8 cellular contexts compared by ENCODE assay signal in genomic region chr10:7666253-7667023, GRCh38. TPM values are rescaled to one million over a fixed set of nuclear protein-coding genes. Genes with fewer than 3 reads are reported as not detected.
DNase-seq lines count a peak whose midpoint lies in the region; ATAC-seq and TF ChIP-seq lines count a peak whose summit lies in the region.

Gene ITIH5 (minus strand): TSS chr10:7666966. CDS start chr10:7666892, 74 bp downstream.

- H3K36me3 ChIP-seq in OCI-LY7 (ENCODE audit: insufficient read depth, low read length), result no peaks in the 10 kb centered on the region

- ATAC-seq in sciatic nerve (no peak), HG02973 (IDR thresholded peaks at IDR 0.05; ENCODE audit: unreplicated experiment) (no peak)

- no peaks in the 10 kb centered on the region for H4K20me1 ChIP-seq in OCI-LY7 (ENCODE audit: insufficient read depth, low read length)

- BruUV-seq in OCI-LY7 (replicated peaks; lab: Mats Ljungman, UMichigan), result no TSS peak

- H3K4me3 ChIP-seq in iPS-11a (ENCODE audit: low read depth, low read length) (peak within 1 kb of the TSS; percentile 46), OCI-LY7 (ENCODE audit: low read depth, low read length, poor library complexity, severe bottlenecking) (no peak within 1 kb of the TSS)

- CTCF ChIA-PET in OCI-LY7 (lab: Charles Lee; ENCODE audit: unreplicated experiment), result no interaction called here

- H2AFZ ChIP-seq in OCI-LY7 (ENCODE audit: low read length), result no peak within 1 kb of the TSS

- no peaks in the 10 kb centered on the region for H3K9me3 ChIP-seq in OCI-LY7 (ENCODE audit: low read length)

- no peak within 1 kb of the TSS for H3K27ac ChIP-seq in OCI-LY7 (ENCODE audit: low read depth, low read length, poor library complexity, severe bottlenecking)

- intact Hi-C loops in sciatic nerve (cut with DNase I), result no loop called here
- intact Hi-C loops in OCI-LY7 (cut with micrococcal nuclease; ENCODE audit: unreplicated experiment), result no loop called here

- no peaks in the 10 kb centered on the region for H3K4me1 ChIP-seq in OCI-LY7 (ENCODE audit: insufficient read depth, low read length, poor library complexity, severe bottlenecking)

- DNase-seq in GM10266 (ENCODE audit: extremely low spot score) (peak; percentile 43), sciatic nerve (ENCODE audit: low spot score) (no peak), NCI-H1048 (lab: John Stamatoyannopoulos, UW) (no peak), OCI-LY7 (ENCODE audit: low spot score) (no peak), DMS153 treated with DMSO at 0.1 percent for 48 hours (lab: John Stamatoyannopoulos, UW; ENCODE audit: unreplicated experiment) (no peak)
- DNase-seq in activated naive CD4-positive, alpha-beta T cell treated with anti-CD3 and anti-CD28 coated beads, Interleukin-2, amount 50 U/mL, for 16 hours, result peak; percentile 11

- H3K4me2 ChIP-seq in OCI-LY7 (ENCODE audit: low read length), result no peak within 1 kb of the TSS

- no peaks in the 10 kb centered on the region for H3K9me2 ChIP-seq in OCI-LY7 (ENCODE audit: insufficient read depth, low read length)

- TF ChIP-seq CTCF in GM10266 (IDR thresholded peaks at IDR 0.05; ENCODE audit: control insufficient read depth, insufficient read depth, low read depth, missing control alignments) (no peak), OCI-LY7 (conservative IDR thresholded peaks at IDR 0.05; ENCODE audit: low read length) (no peak)

- POLR2A ChIA-PET in OCI-LY7 (lab: Charles Lee), result interaction anchor here (0.6 kb wide), 1 partner anchor 32 kb away, joined by 3 read pairs; no protein-coding TSS in a partner anchor

- no peaks in the 10 kb centered on the region for H3K79me2 ChIP-seq in OCI-LY7 (ENCODE audit: insufficient read depth, low read depth, low read length)

RNA-seq across cellular contexts. Expression of gene ITIH5, which starts in this region (rescaled TPM):
- total RNA-seq in sciatic nerve (34.9 TPM), OCI-LY7 (2022) (not detected in 2 replicates)
- not detected in 2 replicates for total RNA-seq in OCI-LY7 (2014; rRNA removed; shearing (Covaris generic))

Comparison
In these comparisons a context has a peak if more than half of its experiments do, and no peak if none do; other contexts are left out.
1. RNA of gene ITIH5 (total RNA-seq): 34.9 TPM in sciatic nerve (single experiment); not detected in OCI-LY7; every median in the first group is over 10 times any median in the second.
2. DNase-seq: peak in GM10266 (single experiment) and activated naive CD4-positive, alpha-beta T cell treated with anti-CD3 and anti-CD28 coated beads, Interleukin-2, amount 50 U/mL, for 16 hours (single experiment); none in sciatic nerve (single experiment), NCI-H1048 (single experiment), OCI-LY7 (single experiment) and DMS153 treated with DMSO at 0.1 percent for 48 hours (single experiment).